8 cellular contexts compared by ENCODE assay signal in genomic region chr3:168096210-168096795, GRCh38. TPM values are rescaled to one million over a fixed set of nuclear protein-coding genes. Genes with fewer than 3 reads are reported as not detected.
DNase-seq lines count a peak whose midpoint lies in the region; ATAC-seq, FAIRE-seq and TF ChIP-seq lines count a peak whose summit lies in the region.

No MANE protein-coding gene starts in this region.

- no peaks in the 10 kb centered on the region for H3K9me3 ChIP-seq in BLaER1 treated with 17β-estradiol and CSF1 and Interleukin-3, amounts not matched to agents 10 nM and 100 nM (replicated peaks in 1 of 11)
- H3K9me3 ChIP-seq in mesodermal cell (ENCODE audit: control insufficient read depth, low read length): no peaks in the 10 kb centered on the region
- no peaks in the 10 kb centered on the region for H3K9me3 ChIP-seq in thyroid gland

- ATAC-seq in GM18867 (IDR thresholded peaks at IDR 0.05; ENCODE audit: unreplicated experiment) (peak; percentile 3), HG03097 (IDR thresholded peaks at IDR 0.05; ENCODE audit: low FRiP score, unreplicated experiment) (peak; percentile 7)

- peaks cover 30 to 40% (median 36%) of the 10 kb centered on the region in 10 experiments for H3K4me1 ChIP-seq in BLaER1 treated with 17β-estradiol and CSF1 and Interleukin-3, amounts not matched to agents 10 nM and 100 nM
- peaks cover 10% of the 10 kb centered on the region for H3K4me1 ChIP-seq in mesodermal cell (ENCODE audit: control insufficient read depth, insufficient read depth, low read length, poor library complexity, severe bottlenecking)
- H3K4me1 ChIP-seq in thyroid gland: peaks cover 20 to 22% of the 10 kb centered on the region in 2 donors

- H3K4me3 ChIP-seq in BLaER1 treated with 17β-estradiol and CSF1 and Interleukin-3, amounts not matched to agents 10 nM and 100 nM: peak overlapping the region; percentile 69 to 87 (median 80)
- H3K4me3 ChIP-seq in mesodermal cell (ENCODE audit: extremely low read depth, insufficient read depth, low read length, poor library complexity, severe bottlenecking): peak overlapping the region; percentile 72
- H3K4me3 ChIP-seq in thyroid gland (replicated peaks in 1 of 3): peak overlapping the region; percentile 38 to 85 (median 72)

- intact Hi-C loops in thyroid gland (cut with DNase I): no loop called here

- no peaks in the 10 kb centered on the region for H3K36me3 ChIP-seq in BLaER1 treated with 17β-estradiol and CSF1 and Interleukin-3, amounts not matched to agents 10 nM and 100 nM
- H3K36me3 ChIP-seq in mesodermal cell (ENCODE audit: control insufficient read depth, insufficient read depth, low read length) (no peaks in the 10 kb centered on the region), thyroid gland (no peaks in the 10 kb centered on the region)

- peak; percentile 81 for FAIRE-seq in TTC549 (lab: Jason Lieb, UNC)

- TF ChIP-seq POLR2A in thyroid gland (IDR thresholded peaks at IDR 0.05): no peak

- peaks cover 0 to 36% (median 32%) of the 10 kb centered on the region in 11 experiments; a peak in 17 of 22 replicates for H4K20me1 ChIP-seq in BLaER1 treated with 17β-estradiol and CSF1 and Interleukin-3, amounts not matched to agents 10 nM and 100 nM

- DNase-seq in NCI-H2107 (lab: John Stamatoyannopoulos, UW) (peak; percentile 91), epidermal melanocyte (ENCODE audit: insufficient read length, low spot score) (peak; percentile 59), thyroid gland (peak; percentile 65)

- TF ChIP-seq CTCF in thyroid gland (IDR thresholded peaks at IDR 0.05): no peak

- 1 to 2% methylated on average over 11 to 12 of the region's 18 CpGs for WGBS in mesodermal cell (ENCODE audit: insufficient coverage in 2 of 2), 2 experiments
- 1 to 3% methylated on average over 17 to 18 of the region's 18 CpGs for whole genome bisulfite sequencing in thyroid gland, 2 donors

- H3K9ac ChIP-seq in BLaER1 treated with 17β-estradiol and CSF1 and Interleukin-3, amounts not matched to agents 10 nM and 100 nM: peak overlapping the region; percentile 83 to 93 (median 90); a peak in 21 of 22 replicates

- peak overlapping the region; percentile 73 to 94 (median 91); a peak in 21 of 22 replicates for H3K27ac ChIP-seq in BLaER1 treated with 17β-estradiol and CSF1 and Interleukin-3, amounts not matched to agents 10 nM and 100 nM
- peak overlapping the region; percentile 93 for H3K27ac ChIP-seq in mesodermal cell (ENCODE audit: low read depth, low read length, severe bottlenecking)
- peak overlapping the region in 2 of 3 donors; percentile 90 to 94 for H3K27ac ChIP-seq in thyroid gland

- peak overlapping the region; percentile 72 to 95 (median 90) for H3K4me2 ChIP-seq in BLaER1 treated with 17β-estradiol and CSF1 and Interleukin-3, amounts not matched to agents 10 nM and 100 nM

- no peaks in the 10 kb centered on the region for H3K27me3 ChIP-seq in BLaER1 treated with 17β-estradiol and CSF1 and Interleukin-3, amounts not matched to agents 10 nM and 100 nM
- H3K27me3 ChIP-seq in thyroid gland: no peaks in the 10 kb centered on the region

RNA-seq across cellular contexts. Expression of gene GOLIM4, which starts 0.6 kb away (rescaled TPM):
- polyA plus RNA-seq in mesodermal cell (2013, experiment 1 of 2): 58.4 TPM
- polyA plus RNA-seq in mesodermal cell (2013, experiment 2 of 2): 63.8 TPM
- total RNA-seq in thyroid gland: 10 to 100 TPM; 32.2 to 41.8 (median 34.2) TPM

Comparison
In these comparisons a context has a peak if more than half of its experiments do, and no peak if none do; other contexts are left out.
1. Peak in every context shown above with its lines: DNase-seq, ATAC-seq, H3K4me3 ChIP-seq and H3K27ac ChIP-seq.